In the genomic region with DNA sequence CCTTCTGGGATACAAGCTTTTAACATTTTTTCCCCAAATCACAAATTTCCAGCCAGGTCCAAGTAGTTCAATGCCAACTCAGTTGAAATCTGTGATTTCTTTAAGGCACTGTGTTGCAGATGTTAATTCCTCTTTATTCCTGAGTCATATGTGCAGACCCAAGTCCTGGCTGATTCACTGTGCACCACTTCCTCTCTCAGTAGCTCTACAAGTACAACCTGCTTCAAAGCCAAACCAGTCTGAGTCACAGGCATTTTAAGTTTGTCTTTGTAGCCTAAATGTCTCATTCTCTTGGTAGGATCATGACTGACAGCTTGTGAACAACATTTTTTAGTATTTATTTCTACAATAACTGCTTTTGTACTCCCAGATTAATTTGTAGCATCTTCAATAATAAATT, we compare ENCODE assay signal across 8 cellular contexts.
DNase-seq lines count a peak whose midpoint lies in the region; ATAC-seq and TF ChIP-seq lines count a peak whose summit lies in the region.

No MANE protein-coding gene starts in this region.

- no peak overlapping the region for H3K4me3 ChIP-seq in fibroblast of villous mesenchyme (ENCODE audit: low read depth, low read length)

- no peak for TF ChIP-seq CTCF in fibroblast of villous mesenchyme (IDR thresholded peaks at IDR 0.05; ENCODE audit: insufficient read depth, low read depth, low read length)
- no peak for TF ChIP-seq CTCF in GM10266 (IDR thresholded peaks at IDR 0.05; ENCODE audit: control insufficient read depth, insufficient read depth, low read depth, missing control alignments)

- H3K9me3 Mint-ChIP-seq in stimulated activated naive B cell treated with anti-CD40 and anti-IgM and Interleukin-4, amounts not matched to agents 10 μg/mL and 1 μg/mL and 100 μg/mL, for 72 hours: no peaks in the 10 kb centered on the region

- H3K36me3 Mint-ChIP-seq in stimulated activated naive B cell treated with anti-CD40 and anti-IgM and Interleukin-4, amounts not matched to agents 10 μg/mL and 1 μg/mL and 100 μg/mL, for 72 hours: no peaks in the 10 kb centered on the region

- H3K27ac Mint-ChIP-seq in stimulated activated naive B cell treated with anti-CD40 and anti-IgM and Interleukin-4, amounts not matched to agents 10 μg/mL and 1 μg/mL and 100 μg/mL, for 72 hours: no peak overlapping the region

- peak; percentile 97 to 100 for ATAC-seq in activated CD4-positive, CD25-positive, alpha-beta regulatory T cell treated with anti-CD3 and anti-CD28 coated beads, Interleukin-2, amount 50 U/mL, for 24 hours
- peak; percentile 84 to 92 for ATAC-seq in stimulated activated naive B cell treated with anti-CD40 and anti-IgM and Interleukin-4, amounts not matched to agents 10 μg/mL and 1 μg/mL and 100 μg/mL, for 72 hours (replicated peaks)
- ATAC-seq in GM21367 (IDR thresholded peaks at IDR 0.05; ENCODE audit: unreplicated experiment): no peak

- H3K27me3 Mint-ChIP-seq in stimulated activated naive B cell treated with anti-CD40 and anti-IgM and Interleukin-4, amounts not matched to agents 10 μg/mL and 1 μg/mL and 100 μg/mL, for 72 hours: peaks cover 0 to 10% of the 10 kb centered on the region in 2 donors

- no peak for DNase-seq in activated CD4-positive, CD25-positive, alpha-beta regulatory T cell treated with anti-CD3 and anti-CD28 coated beads, Interleukin-2, amount 50 U/mL, for 72 hours
- DNase-seq in activated CD4-positive, alpha-beta T cell treated with anti-CD3 and anti-CD28 coated beads for 48 hours: peak; percentile 46
- peak; percentile 53 for DNase-seq in fibroblast of villous mesenchyme (ENCODE audit: low read depth)
- DNase-seq in stimulated activated naive B cell treated with anti-CD40 and anti-IgM and Interleukin-4, amounts not matched to agents 10 μg/mL and 1 μg/mL and 100 μg/mL, for 72 hours: no peak
- DNase-seq in GM10266 (ENCODE audit: extremely low spot score): no peak
- no peak for DNase-seq in NCI-H748 treated with DMSO at 0.1 percent for 48 hours (lab: John Stamatoyannopoulos, UW)

- H3K4me3 Mint-ChIP-seq in stimulated activated naive B cell treated with anti-CD40 and anti-IgM and Interleukin-4, amounts not matched to agents 10 μg/mL and 1 μg/mL and 100 μg/mL, for 72 hours: no peak overlapping the region

- H3K4me1 Mint-ChIP-seq in stimulated activated naive B cell treated with anti-CD40 and anti-IgM and Interleukin-4, amounts not matched to agents 10 μg/mL and 1 μg/mL and 100 μg/mL, for 72 hours: no peaks in the 10 kb centered on the region

Comparison
In these comparisons a context has a peak if more than half of its experiments do, and no peak if none do; other contexts are left out.
1. DNase-seq: peak in activated CD4-positive, alpha-beta T cell treated with anti-CD3 and anti-CD28 coated beads for 48 hours (single experiment) and fibroblast of villous mesenchyme (single experiment); none in activated CD4-positive, CD25-positive, alpha-beta regulatory T cell treated with anti-CD3 and anti-CD28 coated beads, Interleukin-2, amount 50 U/mL, for 72 hours (single experiment), stimulated activated naive B cell treated with anti-CD40 and anti-IgM and Interleukin-4, amounts not matched to agents 10 μg/mL and 1 μg/mL and 100 μg/mL, for 72 hours (single experiment), GM10266 (single experiment) and NCI-H748 treated with DMSO at 0.1 percent for 48 hours (single experiment).